14 cellular contexts compared by ENCODE assay signal in the genomic region with DNA sequence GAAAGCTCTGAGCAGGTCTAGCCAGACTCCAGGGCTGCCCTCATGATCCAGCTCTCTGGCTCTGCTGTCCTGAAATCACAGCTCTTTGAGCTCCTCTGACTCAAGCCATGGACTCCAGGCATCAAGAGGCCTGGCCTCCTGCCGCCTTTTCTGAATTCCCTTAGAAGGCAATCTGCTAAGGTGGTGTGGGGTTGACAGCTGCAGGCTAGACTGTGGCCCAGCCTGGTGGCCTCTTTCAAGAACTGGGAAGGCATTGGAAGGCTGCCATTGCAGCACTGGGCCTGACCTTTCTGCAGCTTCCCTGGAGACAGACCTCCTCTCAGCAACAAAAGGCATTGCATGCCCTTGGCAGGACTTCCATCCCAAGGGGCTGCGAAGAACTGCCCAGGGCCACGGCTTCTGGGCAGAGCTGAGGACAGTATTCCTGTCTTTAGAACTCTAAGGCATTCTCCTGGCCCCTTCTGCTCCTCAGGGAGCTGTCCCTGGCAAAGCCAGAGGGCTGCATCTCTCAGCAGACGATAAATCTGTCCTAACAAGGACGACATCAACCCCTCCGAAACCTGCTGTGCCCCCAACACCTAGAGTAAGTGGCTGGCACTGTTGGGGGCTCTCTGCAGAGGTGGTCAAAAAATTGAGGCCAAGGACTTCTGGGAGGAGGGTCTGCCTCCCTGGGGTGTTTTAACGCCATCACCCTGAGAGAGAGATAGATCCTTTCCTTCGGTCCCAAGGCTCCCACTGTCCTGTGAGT.
A peak's percentile ranks its signal among the peaks of the same experiment; 100 is the strongest.
DNase-seq lines count a peak whose midpoint lies in the region; ATAC-seq and TF ChIP-seq lines count a peak whose summit lies in the region.
"Had no signal": no experiment of that assay in that cellular context is flagged by ENCODE, and none has a peak within 500 bp of the region (broad histone marks: within the 10 kb centered on the region; RNA-seq: fewer than 3 reads in every experiment).

No MANE protein-coding gene starts in this region.

- no peaks in the 10 kb centered on the region for H3K9me3 Mint-ChIP-seq in activated naive CD8-positive, alpha-beta T cell treated with anti-CD3 and anti-CD28 coated beads, Interleukin-2, amount 50 U/mL, for 24 hours
- H3K9me3 Mint-ChIP-seq: activated T-cell treated with anti-CD3 and anti-CD28 coated beads, Interleukin-2, amount 50 U/mL, for 72 hours; naive B cell had no signal

- no peaks in the 10 kb centered on the region for H3K27me3 ChIP-seq in SJCRH30

- no peaks in the 10 kb centered on the region for H3K36me3 ChIP-seq in SJCRH30

- no peaks in the 10 kb centered on the region for H3K27me3 Mint-ChIP-seq in activated naive CD8-positive, alpha-beta T cell treated with anti-CD3 and anti-CD28 coated beads, Interleukin-2, amount 50 U/mL, for 24 hours
- H3K27me3 Mint-ChIP-seq: naive B cell had no signal

- no peak for TF ChIP-seq CTCF in AG10803 (conservative IDR thresholded peaks at IDR 0.05; ENCODE audit: low read length)

- no peak overlapping the region for H3K4me3 Mint-ChIP-seq in activated naive CD8-positive, alpha-beta T cell treated with anti-CD3 and anti-CD28 coated beads, Interleukin-2, amount 50 U/mL, for 24 hours
- H3K4me3 Mint-ChIP-seq: activated T-cell treated with anti-CD3 and anti-CD28 coated beads, Interleukin-2, amount 50 U/mL, for 72 hours; naive B cell had no signal

- peaks cover 36% of the 10 kb centered on the region for H3K4me1 ChIP-seq in SJCRH30

- H3K36me3 Mint-ChIP-seq in activated naive CD8-positive, alpha-beta T cell treated with anti-CD3 and anti-CD28 coated beads, Interleukin-2, amount 50 U/mL, for 24 hours (ENCODE audit: low read depth), result peaks cover 3% of the 10 kb centered on the region

- H3K4me3 ChIP-seq in AG10803 (ENCODE audit: low read length), result no peak overlapping the region
- H3K4me3 ChIP-seq in SJCRH30, result no peak overlapping the region

- H3K4me1 Mint-ChIP-seq in activated naive CD8-positive, alpha-beta T cell treated with anti-CD3 and anti-CD28 coated beads, Interleukin-2, amount 50 U/mL, for 24 hours, result no peaks in the 10 kb centered on the region
- H3K4me1 Mint-ChIP-seq: naive B cell had no signal

- ATAC-seq in HG03039 (IDR thresholded peaks at IDR 0.05; ENCODE audit: unreplicated experiment), result no peak
- no peak for ATAC-seq in activated naive CD8-positive, alpha-beta T cell treated with anti-CD3 and anti-CD28 coated beads, Interleukin-2, amount 50 U/mL, for 24 hours
- ATAC-seq in HG02852 (IDR thresholded peaks at IDR 0.05; ENCODE audit: unreplicated experiment), result no peak
- ATAC-seq: activated T-cell treated with anti-CD3 and anti-CD28 coated beads, Interleukin-2, amount 50 U/mL, for 72 hours had no signal

- H3K27ac Mint-ChIP-seq in activated naive CD8-positive, alpha-beta T cell treated with anti-CD3 and anti-CD28 coated beads, Interleukin-2, amount 50 U/mL, for 24 hours, result no peak overlapping the region
- H3K27ac Mint-ChIP-seq: activated T-cell treated with anti-CD3 and anti-CD28 coated beads, Interleukin-2, amount 50 U/mL, for 72 hours had no signal

- peak; percentile 11 for DNase-seq in AG10803 (ENCODE audit: low read depth)
- DNase-seq in SJCRH30, result peak; percentile 85 to 87
- peak; percentile 33 for DNase-seq in globus pallidus (ENCODE audit: low spot score)
- peak in 32 of 56 donors; percentile 1 to 70 (median 22) for DNase-seq in nucleus accumbens (lab: John Stamatoyannopoulos, UW)
- no peak for DNase-seq in NCI-H1105 treated with DMSO at 0.1 percent for 48 hours (lab: John Stamatoyannopoulos, UW)
- DNase-seq in activated naive CD8-positive, alpha-beta T cell treated with anti-CD3 and anti-CD28 coated beads, Interleukin-2, amount 50 U/mL, for 24 hours, result no peak
- DNase-seq: activated CD4-positive, CD25-positive, alpha-beta regulatory T cell treated with anti-CD3 and anti-CD28 coated beads, Interleukin-2, amount 50 U/mL, for 72 hours; activated T-cell treated with anti-CD3 and anti-CD28 coated beads, Interleukin-2, amount 50 U/mL, for 72 hours; KBM-7; naive B cell; NCI-H2081; SW 1271 had no signal

- no peaks in the 10 kb centered on the region for H3K9me3 ChIP-seq in SJCRH30 (replicated peaks)

- H3K27ac ChIP-seq in SJCRH30, result peak overlapping the region; percentile 20

Comparison
In these comparisons a context has a peak if more than half of its experiments do, and no peak if none do; other contexts are left out.
1. DNase-seq: peak in AG10803 (single experiment), SJCRH30 (2 of 2), globus pallidus (single experiment) and nucleus accumbens (32 of 56); none in NCI-H1105 treated with DMSO at 0.1 percent for 48 hours (single experiment) and activated naive CD8-positive, alpha-beta T cell treated with anti-CD3 and anti-CD28 coated beads, Interleukin-2, amount 50 U/mL, for 24 hours (single experiment).